ENCODE assay signal across 19 cellular contexts in the genomic region with DNA sequence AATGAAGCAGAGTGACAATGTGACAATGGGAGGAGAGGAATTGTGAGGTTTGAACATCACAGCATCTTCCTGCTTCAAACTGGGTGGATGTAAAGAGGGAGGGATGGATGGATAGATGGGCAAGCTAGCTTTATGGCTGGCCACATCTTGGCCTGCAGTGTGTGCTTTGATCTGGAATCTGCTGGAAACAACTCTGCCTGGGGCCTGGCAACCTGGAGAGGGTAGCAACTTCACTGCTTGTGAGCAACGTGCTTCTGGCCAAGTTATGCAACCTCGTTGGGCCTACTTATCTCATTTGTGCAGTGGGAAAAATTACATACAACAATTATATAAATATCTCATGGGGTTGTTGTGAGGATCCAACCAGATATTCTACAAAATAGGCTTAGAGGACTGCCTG. TPM values are rescaled to one million over a fixed set of nuclear protein-coding genes. Genes with fewer than 3 reads are reported as not detected.
DNase-seq lines count a peak whose midpoint lies in the region; ATAC-seq and TF ChIP-seq lines count a peak whose summit lies in the region.
"Had no signal": no experiment of that assay in that cellular context is flagged by ENCODE, and none has a peak within 500 bp of the region (broad histone marks: within the 10 kb centered on the region; RNA-seq: fewer than 3 reads in every experiment).

No MANE protein-coding gene starts in this region.

- H3K4me1 ChIP-seq in BLaER1 treated with 17β-estradiol and CSF1 and Interleukin-3, amounts not matched to agents 10 nM and 100 nM, result peaks cover 0 to 34% (median 22%) of the 10 kb centered on the region in 10 experiments; a peak in 16 of 20 replicates
- H3K4me1 ChIP-seq in lower lobe of right lung, result peaks cover 18% of the 10 kb centered on the region
- H3K4me1 ChIP-seq: SJSA1 had no signal

- DNase-seq in NCI-H226 (peak; percentile 36), fibroblast of pulmonary artery (ENCODE audit: low read depth) (peak; percentile 14), lower lobe of right lung (no peak), lower leg skin (ENCODE audit: low spot score in 2 of 2) (no peak), SKM-1 treated with dmso at 0.1 percent for 144 hours (lab: John Stamatoyannopoulos, UW; ENCODE audit: unreplicated experiment) (no peak)
- DNase-seq in activated CD8-positive, alpha-beta memory T cell treated with anti-CD3 and anti-CD28 coated beads, Interleukin-2, amount 50 U/mL, for 4 hours, result no peak
- DNase-seq: Caco-2; CD4-positive, alpha-beta memory T cell; DMS 273 treated with DMSO at 0.1 percent for 48 hours; DMS79 treated with DMSO at 0.1 percent for 48 hours; NCI-H1105; NCI-H2029 treated with DMSO at 0.1 percent for 48 hours; NCI-H2171 treated with DMSO at 0.1 percent for 48 hours; NCI-H446 treated with DMSO at 0.1 percent for 48 hours; NCI-H526 treated with DMSO at 0.1 percent for 48 hours had no signal

- H3K9ac ChIP-seq in BLaER1 treated with 17β-estradiol and CSF1 and Interleukin-3, amounts not matched to agents 10 nM and 100 nM, result 0 out of 22 replicates have a peak overlapping the region, but pooled peaks of 1 of the 11 experiments have one; percentile 10

- H3K4me3 ChIP-seq in BLaER1 treated with 17β-estradiol and CSF1 and Interleukin-3, amounts not matched to agents 10 nM and 100 nM, result no peak overlapping the region
- H3K4me3 ChIP-seq in fibroblast of pulmonary artery (replicated peaks; ENCODE audit: low read depth, low read length) (no peak overlapping the region), lower lobe of right lung (no peak overlapping the region), lower leg skin (ENCODE audit: low read depth, poor library complexity, severe bottlenecking) (no peak overlapping the region)
- H3K4me3 ChIP-seq: SJSA1 had no signal

- no peak for TF ChIP-seq CTCF in fibroblast of pulmonary artery (IDR thresholded peaks at IDR 0.05; ENCODE audit: low read length, missing control alignments)
- no peak for TF ChIP-seq CTCF in lower lobe of right lung (IDR thresholded peaks at IDR 0.05)
- no peak for TF ChIP-seq CTCF in lower leg skin (IDR thresholded peaks at IDR 0.05)

- 21 to 22% methylated on average over 2 of the region's 2 CpGs for WGBS in lower leg skin, 2 donors

- ATAC-seq in lower lobe of right lung, result peak; percentile 41 to 48

- no peaks in the 10 kb centered on the region for H3K36me3 ChIP-seq in BLaER1 treated with 17β-estradiol and CSF1 and Interleukin-3, amounts not matched to agents 10 nM and 100 nM
- no peaks in the 10 kb centered on the region for H3K36me3 ChIP-seq in lower lobe of right lung
- H3K36me3 ChIP-seq: SJSA1 had no signal

- intact Hi-C loops in lower lobe of right lung (cut with DNase I) (no loop called here), lower leg skin (cut with DNase I; ENCODE audit: low total_unique reads) (loop anchor here (5.0 kb wide), 1 partner anchor 322 kb away; no protein-coding TSS in a partner anchor)

- H4K20me1 ChIP-seq in BLaER1 treated with 17β-estradiol and CSF1 and Interleukin-3, amounts not matched to agents 10 nM and 100 nM, result peaks cover 0 to 6% (median 0%) of the 10 kb centered on the region in 11 experiments; a peak in 4 of 22 replicates

- H3K9me3 ChIP-seq in BLaER1 treated with 17β-estradiol and CSF1 and Interleukin-3, amounts not matched to agents 10 nM and 100 nM (replicated peaks in 1 of 11), result no peaks in the 10 kb centered on the region
- H3K9me3 ChIP-seq in lower lobe of right lung, result no peaks in the 10 kb centered on the region
- H3K9me3 ChIP-seq: SJSA1 had no signal

- no peak for TF ChIP-seq POLR2A in lower leg skin (IDR thresholded peaks at IDR 0.05)

- H3K27ac ChIP-seq in BLaER1 treated with 17β-estradiol and CSF1 and Interleukin-3, amounts not matched to agents 10 nM and 100 nM, result no peak overlapping the region
- H3K27ac ChIP-seq in lower lobe of right lung, result no peak overlapping the region
- H3K27ac ChIP-seq: SJSA1 had no signal

- H3K4me2 ChIP-seq in BLaER1 treated with 17β-estradiol and CSF1 and Interleukin-3, amounts not matched to agents 10 nM and 100 nM, result peak overlapping the region in 8 of 11 experiments; percentile 46 to 74 (median 68); a peak in 15 of 22 replicates

- peaks cover 0 to 27% (median 0%) of the 10 kb centered on the region in 11 experiments; a peak in 5 of 22 replicates for H3K27me3 ChIP-seq in BLaER1 treated with 17β-estradiol and CSF1 and Interleukin-3, amounts not matched to agents 10 nM and 100 nM
- peaks cover 14% of the 10 kb centered on the region for H3K27me3 ChIP-seq in lower lobe of right lung (ENCODE audit: low read depth)

RNA-seq across cellular contexts. Expression of gene IL9, which starts 5.3 kb away (rescaled TPM):
- total RNA-seq in lower lobe of right lung, result not detected
- total RNA-seq in lower leg skin, result not detected
- total RNA-seq: A673; Caco-2; CD4-positive, alpha-beta memory T cell; LHCN-M2; SJSA1 had no signal

RNA-seq across cellular contexts. Expression of gene SLC25A48, which starts 55.8 kb away (rescaled TPM):
- 0.24 TPM for total RNA-seq in lower lobe of right lung
- 1 to 10 TPM in 3 of 4 donors, under 1 TPM in 1; 0.80 to 7.6 (median 1.7) TPM for total RNA-seq in lower leg skin
- total RNA-seq: A673; CD4-positive, alpha-beta memory T cell; LHCN-M2; SJSA1 had no signal

Comparison
In these comparisons a context has a peak if more than half of its experiments do, and no peak if none do; other contexts are left out.
1. DNase-seq: peak in NCI-H226 (single experiment) and fibroblast of pulmonary artery (single experiment); none in lower lobe of right lung (single experiment), activated CD8-positive, alpha-beta memory T cell treated with anti-CD3 and anti-CD28 coated beads, Interleukin-2, amount 50 U/mL, for 4 hours (single experiment), lower leg skin (0 of 2) and SKM-1 treated with dmso at 0.1 percent for 144 hours (single experiment).